ENCODE assay signal across 14 cellular contexts in genomic region chr2:224764565-224765236, GRCh38. TPM values are rescaled to one million over a fixed set of nuclear protein-coding genes. Genes with fewer than 3 reads are reported as not detected.
A peak's percentile ranks its signal among the peaks of the same experiment; 100 is the strongest.
DNase-seq lines count a peak whose midpoint lies in the region; ATAC-seq and TF ChIP-seq lines count a peak whose summit lies in the region.
"Had no signal": no experiment of that assay in that cellular context is flagged by ENCODE, and none has a peak within 500 bp of the region (broad histone marks: within the 10 kb centered on the region; RNA-seq: fewer than 3 reads in every experiment).

No MANE protein-coding gene starts in this region.

- H3K4me2 ChIP-seq in OCI-LY1 (ENCODE audit: low read length), result no peak overlapping the region; the same call in 1 of the 2 replicates
- H3K4me2 ChIP-seq in hepatocyte, result no peak overlapping the region
- no peak overlapping the region for H3K4me2 ChIP-seq in GM23338

- H3F3A ChIP-seq in OCI-LY1 (ENCODE audit: insufficient read depth, low read length), result no peaks in the 10 kb centered on the region; the same call in 1 of the 2 replicates
- no peaks in the 10 kb centered on the region for H3F3A ChIP-seq in GM23338 (replicated peaks; ENCODE audit: low read depth)

- H3K4me1 Mint-ChIP-seq in natural killer cell (peaks cover 0 to 4% of the 10 kb centered on the region in 2 donors), GM23338 (no peaks in the 10 kb centered on the region)
- peaks cover 5 to 11% of the 10 kb centered on the region in 2 donors for H3K4me1 Mint-ChIP-seq in natural killer cell treated with Interleukin-12 subunit alpha and Interleukin-12 subunit beta and Interleukin-15 and Interleukin-18, amount 100 ng/mL, for 72 hours (ENCODE audit: low read depth in 2 of 2)
- H3K4me1 Mint-ChIP-seq in stimulated activated naive CD8-positive, alpha-beta T cell treated with anti-CD3 and anti-CD28 coated beads, Interleukin-15, Interleukin-2, amounts not matched to agents 100 ng/mL and 50 ng/mL, for 24 hours (ENCODE audit: low read depth), result peaks cover 24% of the 10 kb centered on the region

- H3K9me3 ChIP-seq in OCI-LY1 (ENCODE audit: low read length) (no peaks in the 10 kb centered on the region; the same call in 1 of the 2 replicates), hepatocyte (ENCODE audit: low read depth) (no peaks in the 10 kb centered on the region), heart right ventricle (peaks cover 0 to 2% (median 0%) of the 10 kb centered on the region in 11 donors)

- ATAC-seq in natural killer cell, result peak in 1 of 3 donors; percentile 24
- no peak for ATAC-seq in natural killer cell treated with Interleukin-12 subunit alpha and Interleukin-12 subunit beta and Interleukin-15 and Interleukin-18, amount 100 ng/mL, for 72 hours
- ATAC-seq in HG02678 (IDR thresholded peaks at IDR 0.05; ENCODE audit: unreplicated experiment), result peak; percentile 70
- no peak for ATAC-seq in heart right ventricle
- no peak for ATAC-seq in GM23338

- DNase-seq in natural killer cell (no peak), hepatocyte (ENCODE audit: low spot score) (no peak), heart right ventricle (no peak), GM23338 (ENCODE audit: low spot score) (no peak)
- DNase-seq in natural killer cell treated with Interleukin-12 subunit alpha and Interleukin-12 subunit beta and Interleukin-15 and Interleukin-18, amount 100 ng/mL, for 72 hours (ENCODE audit: low spot score), result no peak
- DNase-seq: amygdala, NCI-H226 had no signal

- peak overlapping the region; percentile 29 for H3K27ac ChIP-seq in OCI-LY1 (ENCODE audit: low read depth, low read length, poor library complexity, severe bottlenecking)
- H3K27ac ChIP-seq in hepatocyte, result no peak overlapping the region
- no peak overlapping the region for H3K27ac ChIP-seq in heart right ventricle
- H3K27ac ChIP-seq in GM23338 (ENCODE audit: low read depth), result no peak overlapping the region

- peak overlapping the region; percentile 89; the same call in 1 of the 2 replicates for H2AFZ ChIP-seq in OCI-LY1 (ENCODE audit: low read length)
- no peak overlapping the region for H2AFZ ChIP-seq in hepatocyte
- no peak overlapping the region for H2AFZ ChIP-seq in GM23338

- intact Hi-C loops in natural killer cell (cut with micrococcal nuclease), result no loop called here
- intact Hi-C loops in heart right ventricle (cut with DNase I), result no loop called here

- WGBS in hepatocyte (ENCODE audit: low lambda C conversion rate, missing lambda C conversion rate), result 92% methylated on average over 2 of the region's 2 CpGs
- 92 to 93% methylated on average over 2 of the region's 2 CpGs for WGBS in heart right ventricle, 2 donors

- H3K36me3 ChIP-seq in OCI-LY1 (ENCODE audit: insufficient read depth, low read length), result peaks cover 10% of the 10 kb centered on the region; the same call in 1 of the 2 replicates
- no peaks in the 10 kb centered on the region for H3K36me3 ChIP-seq in hepatocyte (replicated peaks; ENCODE audit: insufficient read depth, low read depth)
- H3K36me3 ChIP-seq in heart right ventricle, result peaks cover 0 to 72% (median 0%) of the 10 kb centered on the region in 9 donors
- H3K36me3 ChIP-seq in GM23338 (ENCODE audit: insufficient read depth), result no peaks in the 10 kb centered on the region; the same call in 1 of the 2 replicates

- TF ChIP-seq CTCF in natural killer cell (IDR thresholded peaks at IDR 0.05) (no peak), OCI-LY1 (IDR thresholded peaks at IDR 0.05; ENCODE audit: low read length) (no peak), hepatocyte (IDR thresholded peaks at IDR 0.05; ENCODE audit: poor library complexity) (no peak), heart right ventricle (IDR thresholded peaks at IDR 0.05) (no peak), GM23338 (conservative IDR thresholded peaks at IDR 0.05; ENCODE audit: low read depth in 2 of 2) (no peak)

- no peak overlapping the region for H3K9ac ChIP-seq in OCI-LY1 (ENCODE audit: low read length)

- H3K27me3 ChIP-seq in OCI-LY1 (ENCODE audit: insufficient read depth, low read length) (no peaks in the 10 kb centered on the region), hepatocyte (no peaks in the 10 kb centered on the region), heart right ventricle (no peaks in the 10 kb centered on the region), GM23338 (ENCODE audit: insufficient read depth) (no peaks in the 10 kb centered on the region)

- H3K27ac Mint-ChIP-seq in natural killer cell (peak overlapping the region; percentile 19 to 45), GM23338 (no peak overlapping the region)
- H3K27ac Mint-ChIP-seq in natural killer cell treated with Interleukin-12 subunit alpha and Interleukin-12 subunit beta and Interleukin-15 and Interleukin-18, amount 100 ng/mL, for 72 hours, result peak overlapping the region in 1 of 2 donors; percentile 40
- H3K27ac Mint-ChIP-seq in stimulated activated naive CD8-positive, alpha-beta T cell treated with anti-CD3 and anti-CD28 coated beads, Interleukin-15, Interleukin-2, amounts not matched to agents 100 ng/mL and 50 ng/mL, for 24 hours, result peak overlapping the region; percentile 46

- H3K27me3 Mint-ChIP-seq in natural killer cell (ENCODE audit: low read depth in 2 of 2) (no peaks in the 10 kb centered on the region), GM23338 (ENCODE audit: insufficient read depth, low read depth, poor library complexity) (no peaks in the 10 kb centered on the region)
- H3K27me3 Mint-ChIP-seq in natural killer cell treated with Interleukin-12 subunit alpha and Interleukin-12 subunit beta and Interleukin-15 and Interleukin-18, amount 100 ng/mL, for 72 hours, result no peaks in the 10 kb centered on the region
- H3K27me3 Mint-ChIP-seq in stimulated activated naive CD8-positive, alpha-beta T cell treated with anti-CD3 and anti-CD28 coated beads, Interleukin-15, Interleukin-2, amounts not matched to agents 100 ng/mL and 50 ng/mL, for 24 hours, result no peaks in the 10 kb centered on the region

- no peak overlapping the region for H3K4me3 Mint-ChIP-seq in natural killer cell
- no peak overlapping the region for H3K4me3 Mint-ChIP-seq in natural killer cell treated with Interleukin-12 subunit alpha and Interleukin-12 subunit beta and Interleukin-15 and Interleukin-18, amount 100 ng/mL, for 72 hours
- no peak overlapping the region for H3K4me3 Mint-ChIP-seq in stimulated activated naive CD8-positive, alpha-beta T cell treated with anti-CD3 and anti-CD28 coated beads, Interleukin-15, Interleukin-2, amounts not matched to agents 100 ng/mL and 50 ng/mL, for 24 hours
- H3K4me3 Mint-ChIP-seq in GM23338, result no peak overlapping the region

- H3K4me1 ChIP-seq in OCI-LY1 (ENCODE audit: insufficient read depth, low read length, severe bottlenecking) (peaks cover 20% of the 10 kb centered on the region), hepatocyte (ENCODE audit: insufficient read depth) (no peaks in the 10 kb centered on the region), heart right ventricle (no peaks in the 10 kb centered on the region), GM23338 (ENCODE audit: insufficient read depth) (no peaks in the 10 kb centered on the region)

- H3K4me3 ChIP-seq in OCI-LY1 (ENCODE audit: low read depth, low read length, poor library complexity, severe bottlenecking), result no peak overlapping the region
- no peak overlapping the region for H3K4me3 ChIP-seq in hepatocyte
- no peak overlapping the region for H3K4me3 ChIP-seq in heart right ventricle
- no peak overlapping the region for H3K4me3 ChIP-seq in GM23338

- H3K36me3 Mint-ChIP-seq in natural killer cell (peaks cover 58% of the 10 kb centered on the region), GM23338 (ENCODE audit: low read depth) (no peaks in the 10 kb centered on the region; the same call in 2 of the 3 replicates)
- peaks cover 75% of the 10 kb centered on the region for H3K36me3 Mint-ChIP-seq in natural killer cell treated with Interleukin-12 subunit alpha and Interleukin-12 subunit beta and Interleukin-15 and Interleukin-18, amount 100 ng/mL, for 72 hours
- H3K36me3 Mint-ChIP-seq in stimulated activated naive CD8-positive, alpha-beta T cell treated with anti-CD3 and anti-CD28 coated beads, Interleukin-15, Interleukin-2, amounts not matched to agents 100 ng/mL and 50 ng/mL, for 24 hours (ENCODE audit: low read depth), result peaks cover 89% of the 10 kb centered on the region

- H4K20me1 ChIP-seq in OCI-LY1 (ENCODE audit: insufficient read depth, low read length) (no peaks in the 10 kb centered on the region), hepatocyte (ENCODE audit: insufficient read depth, poor library complexity, severe bottlenecking) (no peaks in the 10 kb centered on the region), GM23338 (replicated peaks; ENCODE audit: insufficient read depth) (no peaks in the 10 kb centered on the region)

- no peaks in the 10 kb centered on the region for H3K9me3 Mint-ChIP-seq in natural killer cell
- H3K9me3 Mint-ChIP-seq in natural killer cell treated with Interleukin-12 subunit alpha and Interleukin-12 subunit beta and Interleukin-15 and Interleukin-18, amount 100 ng/mL, for 72 hours, result peaks cover 4% of the 10 kb centered on the region
- no peaks in the 10 kb centered on the region for H3K9me3 Mint-ChIP-seq in stimulated activated naive CD8-positive, alpha-beta T cell treated with anti-CD3 and anti-CD28 coated beads, Interleukin-15, Interleukin-2, amounts not matched to agents 100 ng/mL and 50 ng/mL, for 24 hours
- H3K9me3 Mint-ChIP-seq in GM23338, result peaks cover 19% of the 10 kb centered on the region

- H3K9me2 ChIP-seq in OCI-LY1 (ENCODE audit: low read depth, low read length), result no peaks in the 10 kb centered on the region
- H3K9me2 ChIP-seq in hepatocyte (replicated peaks; ENCODE audit: insufficient read depth), result no peaks in the 10 kb centered on the region
- H3K9me2 ChIP-seq in GM23338 (ENCODE audit: insufficient read depth), result peaks cover 10% of the 10 kb centered on the region; the same call in 1 of the 2 replicates

- H3K79me2 ChIP-seq in OCI-LY1 (ENCODE audit: insufficient read depth, low read length) (no peaks in the 10 kb centered on the region), hepatocyte (no peaks in the 10 kb centered on the region), GM23338 (replicated peaks; ENCODE audit: insufficient read depth) (no peaks in the 10 kb centered on the region)

TF ChIP-seq in GM23338, 12 proteins besides CTCF, POLR2A, EP300 and RAD21 (continues in another document):
- no peak for TF ChIP-seq ZNF114 (CRISPR knock-in tag; IDR thresholded peaks at IDR 0.05)
- TF ChIP-seq STAT1 (IDR thresholded peaks at IDR 0.05; ENCODE audit: unreplicated experiment), result no peak
- TF ChIP-seq POLR2AphosphoS5 (IDR thresholded peaks at IDR 0.05; ENCODE audit: low read depth), result no peak
- TF ChIP-seq ZNF331 (CRISPR knock-in tag; IDR thresholded peaks at IDR 0.05; ENCODE audit: low read depth), result no peak
- no peak for TF ChIP-seq NANOG (IDR thresholded peaks at IDR 0.05; ENCODE audit: borderline replicate concordance)
- no peak for TF ChIP-seq CREB1 (CRISPR knock-in tag; IDR thresholded peaks at IDR 0.05; ENCODE audit: low read depth)

RNA-seq across cellular contexts. Expression of gene CCDC195, which starts 48.5 kb away (rescaled TPM):
- not detected for total RNA-seq in natural killer cell
- total RNA-seq in natural killer cell treated with Interleukin-12 subunit alpha and Interleukin-12 subunit beta and Interleukin-15 and Interleukin-18, amount 100 ng/mL, for 72 hours, result not detected
- total RNA-seq in hepatocyte, result not detected in 2 replicates
- polyA plus RNA-seq in hepatocyte, result not detected in 2 replicates
- not detected for total RNA-seq in heart right ventricle
- polyA plus RNA-seq in heart right ventricle, result not detected
- total RNA-seq in GM23338 (2014; rRNA removed; shearing (Covaris generic)), result not detected in 2 replicates
- polyA plus RNA-seq in GM23338 (2016; fragmentation: Nextera tagmentation; extraction: Ambion mirVana), result not detected in 2 replicates
- total RNA-seq: endothelial cell of umbilical vein, HT1080, posterior vena cava had no signal
- polyA plus RNA-seq: endothelial cell of umbilical vein, keratinocyte had no signal
